11 cellular contexts compared by ENCODE assay signal in genomic region chr4:1031346-1031745, GRCh38. TPM values are rescaled to one million over a fixed set of nuclear protein-coding genes. Genes with fewer than 3 reads are reported as not detected.
"Had no signal": no experiment of that assay in that cellular context is flagged by ENCODE, and none has a peak within 500 bp of the region (broad histone marks: within the 10 kb centered on the region; RNA-seq: fewer than 3 reads in every experiment).

No MANE protein-coding gene starts in this region.

- H3K4me2 ChIP-seq: GM23338 had no signal

- H3K9me3 ChIP-seq: HAP-1 had no signal

- H3K4me1 ChIP-seq: HAP-1 had no signal

- DNase-seq: GM23248, GOT3, H7, H9, HCEC 1CT, HFFc6 had no signal

- H3K9me3 Mint-ChIP-seq: GM23338, H9, HFFc6 had no signal

- H3K4me1 Mint-ChIP-seq: GM23338, H9 had no signal

- H2AFZ ChIP-seq: GM23248, GM23338 had no signal

- H3K9ac ChIP-seq: GM23248 had no signal

- H3K36me3 ChIP-seq: HAP-1 had no signal

- H3K4me3 ChIP-seq: GM23248, GM23338, HAP-1 had no signal

- H3K27ac Mint-ChIP-seq: GM23338, H9, HFFc6 had no signal

- H3K27ac ChIP-seq: GM23248 had no signal

- H3K4me3 Mint-ChIP-seq: GM23338, H9, HFFc6 had no signal

- ATAC-seq: HCT116 had no signal

RNA-seq across cellular contexts. Expression of gene SLC26A1, which starts 38.1 kb away (rescaled TPM):
- total RNA-seq: H1, H4 had no signal
